ENCODE assay signal across 1 cellular context in the genomic region with DNA sequence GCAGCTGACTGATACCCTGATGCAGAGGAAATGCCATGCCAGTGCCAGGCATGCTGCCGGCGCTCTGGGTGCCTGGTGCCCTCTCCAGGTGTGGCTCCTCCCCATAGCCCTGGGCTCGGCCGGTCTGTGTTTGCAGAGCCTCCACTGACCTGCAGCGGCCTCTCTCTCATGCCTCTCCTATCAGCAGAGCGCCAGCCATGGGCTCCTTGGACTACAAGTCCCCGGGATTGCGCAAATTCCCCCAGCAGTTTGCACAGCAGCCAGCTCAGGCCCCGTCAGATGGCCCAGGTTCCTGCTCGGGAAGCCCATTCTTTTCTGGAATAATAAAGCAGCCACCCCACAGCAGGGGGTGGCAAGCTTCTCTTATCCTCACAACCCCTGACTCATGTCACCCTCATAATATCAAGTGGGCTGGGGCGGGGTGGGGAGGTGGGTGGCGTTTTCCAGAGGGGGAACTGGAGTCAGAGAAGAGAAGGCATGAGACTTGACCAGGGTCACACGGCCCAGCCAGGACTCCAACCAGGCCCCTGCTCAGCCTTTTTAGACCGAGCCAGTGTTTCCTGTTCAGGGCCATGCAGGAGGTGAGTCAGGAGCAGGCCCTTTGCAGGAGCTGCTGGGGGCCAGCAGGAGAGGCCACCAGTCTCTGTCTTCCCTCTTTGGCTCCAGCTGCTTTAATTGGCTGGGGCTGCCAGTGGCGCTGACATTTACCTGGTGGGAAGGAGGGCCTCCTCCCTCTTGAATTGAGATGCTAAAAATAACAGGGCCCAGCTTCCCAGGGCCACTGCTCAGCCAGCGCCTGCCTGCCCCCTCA.
TF ChIP-seq lines count a peak whose summit lies in the region.

No MANE protein-coding gene starts in this region.

TF ChIP-seq in A549, 52 proteins besides CTCF, POLR2A, EP300 and RAD21 (continued from another document):
- TF ChIP-seq, protein P1, sequence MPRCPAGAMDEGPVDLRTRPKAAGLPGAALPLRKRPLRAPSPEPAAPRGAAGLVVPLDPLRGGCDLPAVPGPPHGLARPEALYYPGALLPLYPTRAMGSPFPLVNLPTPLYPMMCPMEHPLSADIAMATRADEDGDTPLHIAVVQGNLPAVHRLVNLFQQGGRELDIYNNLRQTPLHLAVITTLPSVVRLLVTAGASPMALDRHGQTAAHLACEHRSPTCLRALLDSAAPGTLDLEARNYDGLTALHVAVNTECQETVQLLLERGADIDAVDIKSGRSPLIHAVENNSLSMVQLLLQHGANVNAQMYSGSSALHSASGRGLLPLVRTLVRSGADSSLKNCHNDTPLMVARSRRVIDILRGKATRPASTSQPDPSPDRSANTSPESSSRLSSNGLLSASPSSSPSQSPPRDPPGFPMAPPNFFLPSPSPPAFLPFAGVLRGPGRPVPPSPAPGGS (IDR thresholded peaks at IDR 0.05) = peak; percentile 54; the same call in 1 of the 3 replicates
- TF ChIP-seq PHF8 (IDR thresholded peaks at IDR 0.05; ENCODE audit: borderline replicate concordance, low read depth) = no peak
- no peak for TF ChIP-seq ZC3H11A (IDR thresholded peaks at IDR 0.05)
- TF ChIP-seq, protein P2, sequence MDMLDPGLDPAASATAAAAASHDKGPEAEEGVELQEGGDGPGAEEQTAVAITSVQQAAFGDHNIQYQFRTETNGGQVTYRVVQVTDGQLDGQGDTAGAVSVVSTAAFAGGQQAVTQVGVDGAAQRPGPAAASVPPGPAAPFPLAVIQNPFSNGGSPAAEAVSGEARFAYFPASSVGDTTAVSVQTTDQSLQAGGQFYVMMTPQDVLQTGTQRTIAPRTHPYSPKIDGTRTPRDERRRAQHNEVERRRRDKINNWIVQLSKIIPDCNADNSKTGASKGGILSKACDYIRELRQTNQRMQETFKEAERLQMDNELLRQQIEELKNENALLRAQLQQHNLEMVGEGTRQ (IDR thresholded peaks at IDR 0.05) = no peak
- no peak for TF ChIP-seq MAFK (IDR thresholded peaks at IDR 0.05; ENCODE audit: partially characterized antibody)
- TF ChIP-seq, protein P3, sequence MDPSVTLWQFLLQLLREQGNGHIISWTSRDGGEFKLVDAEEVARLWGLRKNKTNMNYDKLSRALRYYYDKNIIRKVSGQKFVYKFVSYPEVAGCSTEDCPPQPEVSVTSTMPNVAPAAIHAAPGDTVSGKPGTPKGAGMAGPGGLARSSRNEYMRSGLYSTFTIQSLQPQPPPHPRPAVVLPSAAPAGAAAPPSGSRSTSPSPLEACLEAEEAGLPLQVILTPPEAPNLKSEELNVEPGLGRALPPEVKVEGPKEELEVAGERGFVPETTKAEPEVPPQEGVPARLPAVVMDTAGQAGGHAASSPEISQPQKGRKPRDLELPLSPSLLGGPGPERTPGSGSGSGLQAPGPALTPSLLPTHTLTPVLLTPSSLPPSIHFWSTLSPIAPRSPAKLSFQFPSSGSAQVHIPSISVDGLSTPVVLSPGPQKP (IDR thresholded peaks at IDR 0.05; ENCODE audit: low read depth, low read length) = no peak
- TF ChIP-seq, protein P4, sequence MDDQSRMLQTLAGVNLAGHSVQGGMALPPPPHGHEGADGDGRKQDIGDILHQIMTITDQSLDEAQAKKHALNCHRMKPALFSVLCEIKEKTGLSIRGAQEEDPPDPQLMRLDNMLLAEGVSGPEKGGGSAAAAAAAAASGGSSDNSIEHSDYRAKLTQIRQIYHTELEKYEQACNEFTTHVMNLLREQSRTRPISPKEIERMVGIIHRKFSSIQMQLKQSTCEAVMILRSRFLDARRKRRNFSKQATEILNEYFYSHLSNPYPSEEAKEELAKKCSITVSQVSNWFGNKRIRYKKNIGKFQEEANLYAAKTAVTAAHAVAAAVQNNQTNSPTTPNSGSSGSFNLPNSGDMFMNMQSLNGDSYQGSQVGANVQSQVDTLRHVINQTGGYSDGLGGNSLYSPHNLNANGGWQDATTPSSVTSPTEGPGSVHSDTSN (IDR thresholded peaks at IDR 0.05) = peak; percentile 50; the same call in 1 of the 2 replicates
- TF ChIP-seq SREBF2 (IDR thresholded peaks at IDR 0.05) = no peak
- peak; percentile 96 to 99 for TF ChIP-seq CEBPB (IDR thresholded peaks at IDR 0.05)
- no peak for TF ChIP-seq FOSL2 (IDR thresholded peaks at IDR 0.05)
- 0 out of 2 replicates have a peak, but pooled peaks have one; percentile 27 for TF ChIP-seq FOSL2 (CRISPR knock-in tag; IDR thresholded peaks at IDR 0.05)
- TF ChIP-seq, protein P5, sequence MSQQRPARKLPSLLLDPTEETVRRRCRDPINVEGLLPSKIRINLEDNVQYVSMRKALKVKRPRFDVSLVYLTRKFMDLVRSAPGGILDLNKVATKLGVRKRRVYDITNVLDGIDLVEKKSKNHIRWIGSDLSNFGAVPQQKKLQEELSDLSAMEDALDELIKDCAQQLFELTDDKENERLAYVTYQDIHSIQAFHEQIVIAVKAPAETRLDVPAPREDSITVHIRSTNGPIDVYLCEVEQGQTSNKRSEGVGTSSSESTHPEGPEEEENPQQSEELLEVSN (IDR thresholded peaks at IDR 0.05; ENCODE audit: borderline replicate concordance, low read depth) = no peak; the same call in 1 of the 2 replicates
- TF ChIP-seq, protein P6, sequence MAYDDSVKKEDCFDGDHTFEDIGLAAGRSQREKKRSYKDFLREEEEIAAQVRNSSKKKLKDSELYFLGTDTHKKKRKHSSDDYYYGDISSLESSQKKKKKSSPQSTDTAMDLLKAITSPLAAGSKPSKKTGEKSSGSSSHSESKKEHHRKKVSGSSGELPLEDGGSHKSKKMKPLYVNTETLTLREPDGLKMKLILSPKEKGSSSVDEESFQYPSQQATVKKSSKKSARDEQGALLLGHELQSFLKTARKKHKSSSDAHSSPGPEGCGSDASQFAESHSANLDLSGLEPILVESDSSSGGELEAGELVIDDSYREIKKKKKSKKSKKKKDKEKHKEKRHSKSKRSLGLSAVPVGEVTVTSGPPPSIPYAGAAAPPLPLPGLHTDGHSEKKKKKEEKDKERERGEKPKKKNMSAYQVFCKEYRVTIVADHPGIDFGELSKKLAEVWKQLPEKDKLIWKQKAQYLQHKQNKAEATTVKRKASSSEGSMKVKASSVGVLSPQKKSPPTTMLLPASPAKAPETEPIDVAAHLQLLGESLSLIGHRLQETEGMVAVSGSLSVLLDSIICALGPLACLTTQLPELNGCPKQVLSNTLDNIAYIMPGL (CRISPR knock-in tag; IDR thresholded peaks at IDR 0.05; ENCODE audit: borderline replicate concordance) = no peak
- TF ChIP-seq NR3C1 (IDR thresholded peaks at IDR 0.05) = no peak
- TF ChIP-seq ZSCAN20 (CRISPR knock-in tag; IDR thresholded peaks at IDR 0.05) = no peak
- no peak for TF ChIP-seq ZFP36 (IDR thresholded peaks at IDR 0.05; ENCODE audit: borderline replicate concordance, partially characterized antibody)
- TF ChIP-seq MAZ (IDR thresholded peaks at IDR 0.05; ENCODE audit: borderline replicate concordance, low read depth, low read length) = no peak
- TF ChIP-seq, protein P7, sequence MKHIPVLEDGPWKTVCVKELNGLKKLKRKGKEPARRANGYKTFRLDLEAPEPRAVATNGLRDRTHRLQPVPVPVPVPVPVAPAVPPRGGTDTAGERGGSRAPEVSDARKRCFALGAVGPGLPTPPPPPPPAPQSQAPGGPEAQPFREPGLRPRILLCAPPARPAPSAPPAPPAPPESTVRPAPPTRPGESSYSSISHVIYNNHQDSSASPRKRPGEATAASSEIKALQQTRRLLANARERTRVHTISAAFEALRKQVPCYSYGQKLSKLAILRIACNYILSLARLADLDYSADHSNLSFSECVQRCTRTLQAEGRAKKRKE (CRISPR knock-in tag; IDR thresholded peaks at IDR 0.05; ENCODE audit: low read depth) = no peak
- peak; percentile 58 for TF ChIP-seq SMC3 (IDR thresholded peaks at IDR 0.05)
- TF ChIP-seq EHF (CRISPR knock-in tag; IDR thresholded peaks at IDR 0.05) = no peak
- no peak for TF ChIP-seq TFCP2L1 (CRISPR knock-in tag; IDR thresholded peaks at IDR 0.05)
- TF ChIP-seq HEYL (CRISPR knock-in tag; IDR thresholded peaks at IDR 0.05) = no peak
- no peak for TF ChIP-seq RCOR1 (IDR thresholded peaks at IDR 0.05; ENCODE audit: low read depth, low read length)
- no peak for TF ChIP-seq NPAS2 (CRISPR knock-in tag; IDR thresholded peaks at IDR 0.05; ENCODE audit: borderline replicate concordance)
- TF ChIP-seq FOXS1 (CRISPR knock-in tag; IDR thresholded peaks at IDR 0.05) = no peak
- no peak for TF ChIP-seq BHLHE40 (IDR thresholded peaks at IDR 0.05; ENCODE audit: low read depth, low read length)
- no peak for TF ChIP-seq RFX5 (IDR thresholded peaks at IDR 0.05)
- TF ChIP-seq CHD2 (IDR thresholded peaks at IDR 0.05; ENCODE audit: low read length, partially characterized antibody) = no peak
- peak; percentile 65 to 79; a peak in 4 of 5 replicates for TF ChIP-seq JUN (IDR thresholded peaks at IDR 0.05)
- TF ChIP-seq KDM1A (IDR thresholded peaks at IDR 0.05; ENCODE audit: low read depth) = no peak
- no peak for TF ChIP-seq TP53 (CRISPR knock-in tag; IDR thresholded peaks at IDR 0.05)
- TF ChIP-seq MYC (IDR thresholded peaks at IDR 0.05; ENCODE audit: borderline replicate concordance, low read length) = no peak
- TF ChIP-seq HOXA7 (CRISPR knock-in tag; IDR thresholded peaks at IDR 0.05) = no peak
- TF ChIP-seq HOXB5 (CRISPR knock-in tag; IDR thresholded peaks at IDR 0.05) = no peak
